Comparison of ENCODE assay signal across 19 cellular contexts in genomic region chr22:22840778-22841177, GRCh38. TPM values are rescaled to one million over a fixed set of nuclear protein-coding genes. Genes with fewer than 3 reads are reported as not detected.
"Had no signal": no experiment of that assay in that cellular context is flagged by ENCODE, and none has a peak within 500 bp of the region (broad histone marks: within the 10 kb centered on the region; RNA-seq: fewer than 3 reads in every experiment).

No MANE protein-coding gene starts in this region.

- H3K36me3 ChIP-seq: esophagus muscularis mucosa, right lobe of liver, suprapubic skin, vagina had no signal

- H3K4me1 ChIP-seq: body of pancreas, esophagus muscularis mucosa, parathyroid adenoma, suprapubic skin, vagina had no signal

- DNase-seq: activated CD4-positive, alpha-beta memory T cell treated with anti-CD3 and anti-CD28 coated beads, Interleukin-2, amount 10 ng/mL, durations not matched to agents 7 days and 5 days; activated CD4-positive, alpha-beta T cell treated with anti-CD3 and anti-CD28 coated beads for 48 hours; activated CD4-positive, CD25-positive, alpha-beta regulatory T cell; activated naive CD4-positive, alpha-beta T cell treated with anti-CD3 and anti-CD28 coated beads for 36 hours; activated T-cell treated with anti-CD3 and anti-CD28 coated beads, Interleukin-2, amount 50 U/mL, for 24 hours; body of pancreas; dermis blood vessel endothelial cell; effector memory CD4-positive, alpha-beta T cell; right lobe of liver; small intestine; stimulated activated CD4-positive, alpha-beta T cell treated with anti-CD3 and anti-CD28 coated beads, Interleukin-15, amount 100 ng/mL, for 24 hours; stimulated activated CD4-positive, alpha-beta T cell treated with anti-CD3 and anti-CD28 coated beads, Interleukin-2, amount 100 ng/mL, for 48 hours; stimulated activated naive CD8-positive, alpha-beta T cell treated with anti-CD3 and anti-CD28 coated beads, Interleukin-15, amount 100 ng/mL, for 72 hours; trophoblast cell had no signal

- H3K4me3 ChIP-seq: body of pancreas, esophagus muscularis mucosa, right lobe of liver, suprapubic skin, vagina had no signal

- H3K27me3 ChIP-seq: body of pancreas, right lobe of liver, vagina had no signal

- ATAC-seq: body of pancreas; right lobe of liver; stimulated activated naive CD8-positive, alpha-beta T cell treated with anti-CD3 and anti-CD28 coated beads, Interleukin-15, amount 100 ng/mL, for 72 hours had no signal

- H3K9me3 ChIP-seq: body of pancreas, right lobe of liver, suprapubic skin, vagina had no signal

- FAIRE-seq: endothelial cell of umbilical vein, small intestine had no signal

RNA-seq across cellular contexts. Expression of gene IGLL5, which starts 46.8 kb away (rescaled TPM):
- polyA plus RNA-seq: endothelial cell of umbilical vein had no signal
